17 cellular contexts compared by ENCODE assay signal in genomic region chr2:43340066-43340465, GRCh38.
A peak's percentile ranks its signal among the peaks of the same experiment; 100 is the strongest.
DNase-seq lines count a peak whose midpoint lies in the region; ATAC-seq and TF ChIP-seq lines count a peak whose summit lies in the region.
"Had no signal": no experiment of that assay in that cellular context is flagged by ENCODE, and none has a peak within 500 bp of the region (broad histone marks: within the 10 kb centered on the region; RNA-seq: fewer than 3 reads in every experiment).

No MANE protein-coding gene starts in this region.

- H3K9ac ChIP-seq in GM23248 (peak overlapping the region; percentile 15; the same call in 1 of the 2 replicates), endodermal cell (ENCODE audit: extremely low read depth, low read length, poor library complexity, severe bottlenecking) (no peak overlapping the region)

- intact Hi-C loops in stomach (cut with DNase I; ENCODE audit: low total_unique reads): no loop called here

- peak overlapping the region; percentile 63 for H3K27ac ChIP-seq in GM23248
- peak overlapping the region in 4 of 5 donors; percentile 44 to 81 (median 71) for H3K27ac ChIP-seq in stomach
- no peak overlapping the region for H3K27ac ChIP-seq in endodermal cell (ENCODE audit: low read depth, low read length)
- H3K27ac ChIP-seq: body of pancreas had no signal

- no peaks in the 10 kb centered on the region for H3K9me2 ChIP-seq in GM23248 (ENCODE audit: insufficient read depth)

- H3K79me2 ChIP-seq in GM23248 (ENCODE audit: insufficient read depth): no peaks in the 10 kb centered on the region

- H3K4me1 Mint-ChIP-seq in endodermal cell: peaks cover 43% of the 10 kb centered on the region

- H4K20me1 ChIP-seq in GM23248 (ENCODE audit: insufficient read depth): no peaks in the 10 kb centered on the region

- no peak for ATAC-seq in GM21576 (IDR thresholded peaks at IDR 0.05; ENCODE audit: unreplicated experiment)
- ATAC-seq: body of pancreas, GM23338 had no signal

- H3K4me3 Mint-ChIP-seq in endodermal cell: no peak overlapping the region
- H3K4me3 Mint-ChIP-seq: GM23338; stimulated activated naive CD8-positive, alpha-beta T cell treated with anti-CD3 and anti-CD28 coated beads, Interleukin-15, Interleukin-2, amounts not matched to agents 100 ng/mL and 50 ng/mL, for 24 hours had no signal

- no peak for TF ChIP-seq POLR2A in stomach (IDR thresholded peaks at IDR 0.05)

- in situ Hi-C loops in GM23248 (cut with MboI): no loop called here

- TF ChIP-seq CTCF in stomach (IDR thresholded peaks at IDR 0.05): no peak
- TF ChIP-seq CTCF in endodermal cell (conservative IDR thresholded peaks at IDR 0.05): no peak

- TF ChIP-seq EP300 in stomach (IDR thresholded peaks at IDR 0.05): no peak

- H3K27me3 Mint-ChIP-seq in endodermal cell (ENCODE audit: insufficient read depth): no peaks in the 10 kb centered on the region
- H3K27me3 Mint-ChIP-seq: stimulated activated naive CD8-positive, alpha-beta T cell treated with anti-CD3 and anti-CD28 coated beads, Interleukin-15, Interleukin-2, amounts not matched to agents 100 ng/mL and 50 ng/mL, for 24 hours had no signal

- 14 to 18% methylated on average over 2 of the region's 2 CpGs for WGBS in GM23248 (ENCODE audit: low coverage in 1 of 2, low lambda C conversion rate in 2 of 2, missing lambda C conversion rate in 2 of 2), 2 experiments
- 72 to 89% (median 84%) methylated on average over 2 of the region's 2 CpGs for WGBS in stomach, 5 donors
- WGBS in endodermal cell (ENCODE audit: insufficient coverage in 1 of 2, insufficient read length in 1 of 2), 2 experiments: 91 to 100% methylated on average over 1 to 2 of the region's 2 CpGs

- H3K4me3 ChIP-seq in GM23248 (peak overlapping the region; percentile 44), stomach (no peak overlapping the region), endodermal cell (ENCODE audit: low read length) (no peak overlapping the region)
- H3K4me3 ChIP-seq: body of pancreas, GM23338 had no signal

- peaks cover 7% of the 10 kb centered on the region for H3K36me3 Mint-ChIP-seq in endodermal cell (ENCODE audit: low read depth)

- H3K9me3 ChIP-seq in GM23248 (ENCODE audit: low read depth): no peaks in the 10 kb centered on the region
- no peaks in the 10 kb centered on the region for H3K9me3 ChIP-seq in stomach
- H3K9me3 ChIP-seq in endodermal cell (ENCODE audit: control insufficient read depth, low read length): no peaks in the 10 kb centered on the region
- H3K9me3 ChIP-seq: body of pancreas had no signal

- no peaks in the 10 kb centered on the region for H3K9me3 Mint-ChIP-seq in endodermal cell
- H3K9me3 Mint-ChIP-seq: GM23338; stimulated activated naive CD8-positive, alpha-beta T cell treated with anti-CD3 and anti-CD28 coated beads, Interleukin-15, Interleukin-2, amounts not matched to agents 100 ng/mL and 50 ng/mL, for 24 hours had no signal

- H3F3A ChIP-seq in GM23248 (ENCODE audit: insufficient read depth): peaks cover 33% of the 10 kb centered on the region

- no peak overlapping the region for H2AFZ ChIP-seq in GM23248
- H2AFZ ChIP-seq: GM23338 had no signal

- H3K4me2 ChIP-seq in GM23248 (ENCODE audit: unreplicated experiment): peak overlapping the region; percentile 81
- H3K4me2 ChIP-seq: GM23338 had no signal

- H3K4me1 ChIP-seq in GM23248 (ENCODE audit: insufficient read depth) (peaks cover 41% of the 10 kb centered on the region), stomach (peaks cover 19 to 50% (median 43%) of the 10 kb centered on the region in 4 donors), endodermal cell (ENCODE audit: control insufficient read depth, insufficient read depth, low read length) (peaks cover 11% of the 10 kb centered on the region)

- no peak overlapping the region for H3K27ac Mint-ChIP-seq in endodermal cell
- H3K27ac Mint-ChIP-seq: GM23338; stimulated activated naive CD8-positive, alpha-beta T cell treated with anti-CD3 and anti-CD28 coated beads, Interleukin-15, Interleukin-2, amounts not matched to agents 100 ng/mL and 50 ng/mL, for 24 hours had no signal

- DNase-seq in GM23248: peak; percentile 83
- peak; percentile 69 for DNase-seq in astrocyte of the hippocampus (ENCODE audit: low read depth, low spot score)
- DNase-seq in iris pigment epithelial cell (ENCODE audit: low read depth): peak; percentile 74
- no peak for DNase-seq in stomach
- no peak for DNase-seq in iPS-NIHi7 (ENCODE audit: extremely low spot score)
- no peak for DNase-seq in stimulated activated CD4-positive, alpha-beta T cell treated with anti-CD3 and anti-CD28 coated beads, Interleukin-15, amount 100 ng/mL, for 24 hours
- DNase-seq in endodermal cell: no peak
- DNase-seq: activated CD4-positive, alpha-beta T cell treated with anti-CD3 and anti-CD28 coated beads for 1 hour; activated T-cell treated with anti-CD3 and anti-CD28 coated beads, Interleukin-2, amount 50 U/mL, for 48 hours; foreskin melanocyte; NCI-H1436 treated with DMSO at 0.1 percent for 48 hours; occipital lobe; stimulated activated CD4-positive, alpha-beta T cell treated with anti-CD3 and anti-CD28 coated beads, Interleukin-4, amount 100 ng/mL, for 1 hour had no signal

- H3K27me3 ChIP-seq in GM23248 (replicated peaks; ENCODE audit: insufficient read depth) (no peaks in the 10 kb centered on the region), stomach (no peaks in the 10 kb centered on the region), endodermal cell (ENCODE audit: control insufficient read depth, insufficient read depth, low read length, poor library complexity, severe bottlenecking) (no peaks in the 10 kb centered on the region)
- H3K27me3 ChIP-seq: body of pancreas had no signal

- H3K36me3 ChIP-seq in GM23248 (ENCODE audit: low read depth): no peaks in the 10 kb centered on the region
- H3K36me3 ChIP-seq in stomach: peaks cover 0 to 8% (median 4%) of the 10 kb centered on the region in 4 donors
- no peaks in the 10 kb centered on the region for H3K36me3 ChIP-seq in endodermal cell (ENCODE audit: control insufficient read depth, insufficient read depth, low read length)

Comparison
In these comparisons a context has a peak if more than half of its experiments do, and no peak if none do; other contexts are left out.
1. DNase-seq: peak in GM23248 (single experiment), astrocyte of the hippocampus (single experiment) and iris pigment epithelial cell (single experiment); none in stomach (single experiment), iPS-NIHi7 (single experiment), stimulated activated CD4-positive, alpha-beta T cell treated with anti-CD3 and anti-CD28 coated beads, Interleukin-15, amount 100 ng/mL, for 24 hours (single experiment) and endodermal cell (single experiment).